ENCODE assay signal across 25 cellular contexts in genomic region chr6:90406957-90407356, GRCh38.
DNase-seq lines count a peak whose midpoint lies in the region; ATAC-seq, FAIRE-seq and TF ChIP-seq lines count a peak whose summit lies in the region.
"Had no signal": no experiment of that assay in that cellular context is flagged by ENCODE, and none has a peak within 500 bp of the region (broad histone marks: within the 10 kb centered on the region; RNA-seq: fewer than 3 reads in every experiment).

No MANE protein-coding gene starts in this region.

- DNase-seq in activated naive CD4-positive, alpha-beta T cell treated with anti-CD3 and anti-CD28 coated beads, Interleukin-2, amount 10 ng/mL, durations not matched to agents 7 days and 5 days = no peak
- DNase-seq in RPMI7951 (ENCODE audit: low read depth) = peak; percentile 70
- DNase-seq in bronchial epithelial cell (ENCODE audit: low read depth) = peak; percentile 76
- DNase-seq in smooth muscle cell (lab: John Stamatoyannopoulos, UW; ENCODE audit: unreplicated experiment) = no peak
- DNase-seq in NCI-H446 treated with DMSO at 0.1 percent for 48 hours (lab: John Stamatoyannopoulos, UW) = no peak
- no peak for DNase-seq in D721Med (ENCODE audit: insufficient read length, low spot score)
- DNase-seq: CD4-positive, alpha-beta T cell; DMS79; effector CD4-positive, alpha-beta T cell; heart right ventricle; kidney; MM.1S; NCI-H1694 treated with DMSO at 0.1 percent for 48 hours; NCI-H446; retina; stomach had no signal

- TF ChIP-seq CTCF in bronchial epithelial cell (IDR thresholded peaks at IDR 0.05; ENCODE audit: insufficient read depth, low read length, severe bottlenecking) (no peak), smooth muscle cell (IDR thresholded peaks at IDR 0.05; ENCODE audit: borderline replicate concordance, insufficient read depth, poor library complexity, severe bottlenecking) (no peak), D721Med (IDR thresholded peaks at IDR 0.05; ENCODE audit: insufficient read depth, missing control alignments) (no peak)

- H4K20me1 ChIP-seq in smooth muscle cell (ENCODE audit: low read depth) = no peaks in the 10 kb centered on the region

- H3K27me3 ChIP-seq in bronchial epithelial cell (ENCODE audit: control insufficient read depth, insufficient read depth, low read length) (no peaks in the 10 kb centered on the region), smooth muscle cell (ENCODE audit: low read depth) (no peaks in the 10 kb centered on the region)
- H3K27me3 ChIP-seq: neural progenitor cell had no signal

- peaks cover 18% of the 10 kb centered on the region for H3K4me1 ChIP-seq in smooth muscle cell (ENCODE audit: low read depth)
- H3K4me1 ChIP-seq: stomach had no signal

- no peak overlapping the region for H3K27ac Mint-ChIP-seq in activated naive CD4-positive, alpha-beta T cell treated with anti-CD3 and anti-CD28 coated beads, Interleukin-2, amount 50 U/mL, for 24 hours
- H3K27ac Mint-ChIP-seq in activated naive CD4-positive, alpha-beta T cell treated with anti-CD3 and anti-CD28 coated beads, Interleukin-2, amount 10 ng/mL, durations not matched to agents 7 days and 5 days = no peak overlapping the region
- H3K27ac Mint-ChIP-seq: CD4-positive, alpha-beta T cell; mesothelial cell of epicardium; neural progenitor cell; WTC11 had no signal

- H3K4me3 Mint-ChIP-seq in activated naive CD4-positive, alpha-beta T cell treated with anti-CD3 and anti-CD28 coated beads, Interleukin-2, amount 50 U/mL, for 24 hours = peak overlapping the region; percentile 28
- no peak overlapping the region for H3K4me3 Mint-ChIP-seq in activated naive CD4-positive, alpha-beta T cell treated with anti-CD3 and anti-CD28 coated beads, Interleukin-2, amount 10 ng/mL, durations not matched to agents 7 days and 5 days
- H3K4me3 Mint-ChIP-seq: CD4-positive, alpha-beta T cell; mesothelial cell of epicardium; neural progenitor cell; WTC11 had no signal

- H3K9ac ChIP-seq in smooth muscle cell (ENCODE audit: low read depth) = peak overlapping the region; percentile 38
- H3K9ac ChIP-seq: neural progenitor cell had no signal

- H3K4me1 Mint-ChIP-seq in activated naive CD4-positive, alpha-beta T cell treated with anti-CD3 and anti-CD28 coated beads, Interleukin-2, amount 50 U/mL, for 24 hours = peaks cover 58% of the 10 kb centered on the region
- H3K4me1 Mint-ChIP-seq in activated naive CD4-positive, alpha-beta T cell treated with anti-CD3 and anti-CD28 coated beads, Interleukin-2, amount 10 ng/mL, durations not matched to agents 7 days and 5 days = peaks cover 68% of the 10 kb centered on the region

- no peaks in the 10 kb centered on the region for H3K9me3 Mint-ChIP-seq in activated naive CD4-positive, alpha-beta T cell treated with anti-CD3 and anti-CD28 coated beads, Interleukin-2, amount 50 U/mL, for 24 hours
- H3K9me3 Mint-ChIP-seq in activated naive CD4-positive, alpha-beta T cell treated with anti-CD3 and anti-CD28 coated beads, Interleukin-2, amount 10 ng/mL, durations not matched to agents 7 days and 5 days = no peaks in the 10 kb centered on the region
- H3K9me3 Mint-ChIP-seq: CD4-positive, alpha-beta T cell; central memory CD8-positive, alpha-beta T cell had no signal

- H2AFZ ChIP-seq in smooth muscle cell (ENCODE audit: low read depth) = no peak overlapping the region
- H2AFZ ChIP-seq: neural progenitor cell had no signal

- FAIRE-seq in bronchial epithelial cell (lab: Jason Lieb, UNC) (no peak), D721Med (lab: Jason Lieb, UNC) (no peak)
- FAIRE-seq: HepG2, kidney, urothelium cell line had no signal

- no peaks in the 10 kb centered on the region for H3K36me3 Mint-ChIP-seq in activated naive CD4-positive, alpha-beta T cell treated with anti-CD3 and anti-CD28 coated beads, Interleukin-2, amount 50 U/mL, for 24 hours
- peaks cover 4% of the 10 kb centered on the region for H3K36me3 Mint-ChIP-seq in activated naive CD4-positive, alpha-beta T cell treated with anti-CD3 and anti-CD28 coated beads, Interleukin-2, amount 10 ng/mL, durations not matched to agents 7 days and 5 days
- H3K36me3 Mint-ChIP-seq: mesothelial cell of epicardium, neural progenitor cell had no signal

- H3K4me2 ChIP-seq in smooth muscle cell = no peak overlapping the region
- H3K4me2 ChIP-seq: neural progenitor cell had no signal

- H3K27ac ChIP-seq in smooth muscle cell (ENCODE audit: low read depth) = peak overlapping the region; percentile 79
- H3K27ac ChIP-seq: heart right ventricle, neural progenitor cell, stomach had no signal

- CTCF ChIA-PET in activated naive CD4-positive, alpha-beta T cell treated with anti-CD3 and anti-CD28 coated beads, Interleukin-2, amount 10 ng/mL, durations not matched to agents 7 days and 5 days (lab: Charles Lee) = interaction anchor here (1.0 to 2.3 kb wide), 4 partner anchors 13 to 72 kb away, joined by 3 to 9 read pairs (median 4); no protein-coding TSS in a partner anchor

- H3K9me3 ChIP-seq in smooth muscle cell (replicated peaks; ENCODE audit: low read depth) = no peaks in the 10 kb centered on the region
- H3K9me3 ChIP-seq: heart right ventricle, stomach had no signal

- no peaks in the 10 kb centered on the region for H3K27me3 Mint-ChIP-seq in activated naive CD4-positive, alpha-beta T cell treated with anti-CD3 and anti-CD28 coated beads, Interleukin-2, amount 50 U/mL, for 24 hours
- no peaks in the 10 kb centered on the region for H3K27me3 Mint-ChIP-seq in activated naive CD4-positive, alpha-beta T cell treated with anti-CD3 and anti-CD28 coated beads, Interleukin-2, amount 10 ng/mL, durations not matched to agents 7 days and 5 days
- H3K27me3 Mint-ChIP-seq: CD4-positive, alpha-beta T cell; central memory CD8-positive, alpha-beta T cell had no signal

- WGBS in smooth muscle cell (ENCODE audit: low lambda C conversion rate) = 43% methylated on average over 3 of the region's 3 CpGs

- H3K79me2 ChIP-seq in smooth muscle cell (ENCODE audit: low read depth) = no peaks in the 10 kb centered on the region

- H3K4me3 ChIP-seq in bronchial epithelial cell (ENCODE audit: low read depth, low read length) (no peak overlapping the region), smooth muscle cell (no peak overlapping the region)
- H3K4me3 ChIP-seq: heart right ventricle, neural progenitor cell, stomach had no signal

- no peak for ATAC-seq in HG03139 (IDR thresholded peaks at IDR 0.05; ENCODE audit: unreplicated experiment)
- ATAC-seq: heart right ventricle, HepG2, Right ventricle myocardium inferior, WTC11 had no signal

- H3K36me3 ChIP-seq in bronchial epithelial cell (ENCODE audit: control insufficient read depth, insufficient read depth, low read length) (no peaks in the 10 kb centered on the region), smooth muscle cell (ENCODE audit: low read depth) (no peaks in the 10 kb centered on the region)
- H3K36me3 ChIP-seq: heart right ventricle, neural progenitor cell, stomach had no signal

- peaks cover 3% of the 10 kb centered on the region for H3F3A ChIP-seq in smooth muscle cell (ENCODE audit: low read depth)

Comparison
In these comparisons a context has a peak if more than half of its experiments do, and no peak if none do; other contexts are left out.
1. DNase-seq: peak in RPMI7951 (single experiment) and bronchial epithelial cell (single experiment); none in activated naive CD4-positive, alpha-beta T cell treated with anti-CD3 and anti-CD28 coated beads, Interleukin-2, amount 10 ng/mL, durations not matched to agents 7 days and 5 days (single experiment), smooth muscle cell (single experiment), NCI-H446 treated with DMSO at 0.1 percent for 48 hours (single experiment) and D721Med (single experiment).